In the genomic region with DNA sequence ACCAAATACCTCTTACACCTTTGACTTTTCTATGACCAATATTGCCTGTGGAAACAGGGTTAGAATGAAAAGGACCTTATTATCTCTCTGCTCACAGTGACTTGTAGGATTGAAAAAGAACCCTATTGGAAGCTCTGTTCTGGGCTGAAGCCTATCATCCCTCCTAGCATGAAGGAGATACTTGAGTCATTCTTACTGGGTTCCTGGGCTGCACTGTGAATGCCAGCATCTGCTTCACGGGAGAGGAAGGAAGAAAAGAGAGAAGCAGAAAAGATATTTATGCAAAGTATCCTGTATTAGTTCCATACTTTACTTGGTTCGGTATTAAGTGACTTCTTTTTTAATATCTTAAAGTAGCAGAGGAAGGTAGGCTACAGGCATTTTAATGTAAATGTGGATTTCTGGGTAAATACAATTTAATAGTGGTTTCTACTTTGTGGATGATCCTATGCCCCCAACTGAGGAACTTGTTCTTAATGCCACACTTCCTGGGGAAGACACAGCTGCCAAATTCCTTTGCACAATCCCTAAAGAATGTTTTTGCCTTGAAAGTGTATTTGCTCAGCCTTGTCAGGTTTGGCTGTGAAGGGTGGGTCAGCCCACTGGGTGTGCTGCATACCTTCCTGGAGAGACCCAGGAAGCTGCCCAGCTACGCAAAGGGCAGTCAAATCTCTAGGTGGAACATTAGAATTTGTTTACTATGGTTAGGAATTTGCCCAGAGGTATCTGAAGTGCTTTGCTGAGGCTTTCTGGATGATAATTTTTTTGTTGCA, we compare ENCODE assay signal across 13 cellular contexts. TPM values are rescaled to one million over a fixed set of nuclear protein-coding genes. Genes with fewer than 3 reads are reported as not detected.
DNase-seq lines count a peak whose midpoint lies in the region; ATAC-seq and TF ChIP-seq lines count a peak whose summit lies in the region.
"Had no signal": no experiment of that assay in that cellular context is flagged by ENCODE, and none has a peak within 500 bp of the region (broad histone marks: within the 10 kb centered on the region; RNA-seq: fewer than 3 reads in every experiment).

No MANE protein-coding gene starts in this region.

- DNase-seq in GM23248 (peak; percentile 54), SK-N-SH (no peak), fibroblast of mammary gland (ENCODE audit: low read depth) (peak; percentile 37), renal cortical epithelial cell (ENCODE audit: low read depth) (peak; percentile 90), NCI-H2107 (lab: John Stamatoyannopoulos, UW) (no peak), HUDEP-2 (lab: John Stamatoyannopoulos, UW; ENCODE audit: unreplicated experiment in 76 of 76) (no peak), GM10266 (ENCODE audit: extremely low spot score) (no peak)
- DNase-seq: CD4-positive, alpha-beta memory T cell; NCI-H82; stimulated activated naive CD4-positive, alpha-beta T cell treated with Interleukin-2 at 50 U/mL for 16 hours had no signal

- H3K79me2 ChIP-seq in GM23248 (ENCODE audit: insufficient read depth) (no peaks in the 10 kb centered on the region), SK-N-SH (ENCODE audit: insufficient read depth) (no peaks in the 10 kb centered on the region)

- POLR2A ChIA-PET in SK-N-SH (lab: Yijun Ruan, JAX), result no interaction called here

- no peaks in the 10 kb centered on the region for H3K9me2 ChIP-seq in GM23248 (ENCODE audit: insufficient read depth)
- no peaks in the 10 kb centered on the region for H3K9me2 ChIP-seq in SK-N-SH

- 0 out of 4 replicates have a peak, but pooled peaks of 1 of the 2 experiments have one; percentile 31 for TF ChIP-seq EP300 in SK-N-SH (IDR thresholded peaks at IDR 0.05; ENCODE audit: borderline replicate concordance in 1 of 2, low read depth in 1 of 2, low read length in 1 of 2)

- H3K9me3 ChIP-seq in GM23248 (ENCODE audit: low read depth) (no peaks in the 10 kb centered on the region), SK-N-SH (no peaks in the 10 kb centered on the region)

- TF ChIP-seq CTCF in SK-N-SH (IDR thresholded peaks at IDR 0.05) (no peak), fibroblast of mammary gland (conservative IDR thresholded peaks at IDR 0.05; ENCODE audit: control insufficient read depth, insufficient read depth, low read depth, low read length) (no peak), GM10266 (IDR thresholded peaks at IDR 0.05; ENCODE audit: control insufficient read depth, insufficient read depth, low read depth, missing control alignments) (no peak)

- 36 to 52% methylated on average over 3 of the region's 3 CpGs for WGBS in GM23248 (ENCODE audit: low coverage in 1 of 2, low lambda C conversion rate in 2 of 2, missing lambda C conversion rate in 2 of 2), 2 experiments
- 53% methylated on average over 3 of the region's 3 CpGs for WGBS in SK-N-SH (ENCODE audit: low lambda C conversion rate)

- H4K20me1 ChIP-seq in GM23248 (ENCODE audit: insufficient read depth) (no peaks in the 10 kb centered on the region), SK-N-SH (ENCODE audit: insufficient read depth) (no peaks in the 10 kb centered on the region)

- H3K9ac ChIP-seq in GM23248 (no peak overlapping the region), SK-N-SH (no peak overlapping the region)

- peaks cover 20% of the 10 kb centered on the region for H3F3A ChIP-seq in GM23248 (ENCODE audit: insufficient read depth)
- peaks cover 15% of the 10 kb centered on the region for H3F3A ChIP-seq in SK-N-SH (replicated peaks; ENCODE audit: insufficient read depth)

- no peak overlapping the region for H2AFZ ChIP-seq in GM23248
- H2AFZ ChIP-seq in SK-N-SH (ENCODE audit: low read depth), result peak overlapping the region; percentile 42; the same call in 1 of the 2 replicates

- H3K27me3 ChIP-seq in GM23248 (replicated peaks; ENCODE audit: insufficient read depth), result no peaks in the 10 kb centered on the region
- no peaks in the 10 kb centered on the region for H3K27me3 ChIP-seq in SK-N-SH (ENCODE audit: insufficient read depth)

- in situ Hi-C loops in GM23248 (cut with MboI), result no loop called here

- ATAC-seq in GM21360 (IDR thresholded peaks at IDR 0.05; ENCODE audit: unreplicated experiment), result no peak
- ATAC-seq: GM12878 had no signal

- H3K27ac ChIP-seq in GM23248 (no peak overlapping the region), SK-N-SH (ENCODE audit: low read depth in 2 of 2, low read length in 1 of 2) (peak overlapping the region in 1 of 2 experiments; percentile 46; a peak in 2 of 4 replicates)

- H3K4me1 ChIP-seq in GM23248 (ENCODE audit: insufficient read depth) (peaks cover 18% of the 10 kb centered on the region), SK-N-SH (ENCODE audit: control insufficient read depth in 1 of 2, insufficient read depth in 2 of 2, low read depth in 1 of 2, low read length in 1 of 2) (peaks cover 0 to 29% of the 10 kb centered on the region in 2 experiments; a peak in 2 of 4 replicates)

- CTCF ChIA-PET in SK-N-SH (lab: Yijun Ruan, JAX), result interaction anchor here (0.9 to 1.3 kb wide), 2 partner anchors 20 to 29 kb away, joined by 3 read pairs; no protein-coding TSS in a partner anchor

- H3K4me3 ChIP-seq in GM23248, result no peak overlapping the region
- H3K4me3 ChIP-seq in SK-N-SH (ENCODE audit: low read depth in 2 of 2, low read length in 1 of 2), result no peak overlapping the region
- H3K4me3 ChIP-seq in fibroblast of mammary gland (ENCODE audit: control insufficient read depth, low read depth, low read length), result no peak overlapping the region
- H3K4me3 ChIP-seq: GM12878 had no signal

- H3K36me3 ChIP-seq in GM23248 (ENCODE audit: low read depth) (no peaks in the 10 kb centered on the region), SK-N-SH (replicated peaks in 1 of 2; ENCODE audit: control insufficient read depth in 1 of 2, insufficient read depth in 2 of 2, low read length in 1 of 2) (no peaks in the 10 kb centered on the region)

- H3K4me2 ChIP-seq in GM23248 (ENCODE audit: unreplicated experiment), result peak overlapping the region; percentile 53
- peak overlapping the region; percentile 37 for H3K4me2 ChIP-seq in SK-N-SH

- TF ChIP-seq RAD21 in SK-N-SH (IDR thresholded peaks at IDR 0.05; ENCODE audit: low read length), result no peak

TF ChIP-seq in SK-N-SH, 30 proteins besides CTCF, POLR2A, EP300 and RAD21:
- TF ChIP-seq TEAD4 (IDR thresholded peaks at IDR 0.05; ENCODE audit: borderline replicate concordance, insufficient read depth) (no peak), EZH2phosphoT487 (IDR thresholded peaks at IDR 0.05; ENCODE audit: borderline replicate concordance, low read depth) (no peak), NRF1 (IDR thresholded peaks at IDR 0.05; ENCODE audit: low read depth, low read length) (no peak), GATA2 (CRISPR knock-in tag; IDR thresholded peaks at IDR 0.05) (no peak), POLR2AphosphoS5 (IDR thresholded peaks at IDR 0.05; ENCODE audit: low read depth, low read length) (no peak), RXRA (IDR thresholded peaks at IDR 0.05; ENCODE audit: borderline replicate concordance, low read depth) (no peak), FOXJ3 (CRISPR knock-in tag; IDR thresholded peaks at IDR 0.05) (no peak), TCF12 (IDR thresholded peaks at IDR 0.05) (peak; percentile 46; the same call in 1 of the 2 replicates), TAF1 (IDR thresholded peaks at IDR 0.05; ENCODE audit: borderline replicate concordance, low read depth, low read length) (no peak), NFIC (IDR thresholded peaks at IDR 0.05; ENCODE audit: borderline replicate concordance) (peak; percentile 51; the same call in 1 of the 2 replicates), MXI1 (IDR thresholded peaks at IDR 0.05; ENCODE audit: low read depth, low read length) (no peak)
- TF ChIP-seq, protein P1, sequence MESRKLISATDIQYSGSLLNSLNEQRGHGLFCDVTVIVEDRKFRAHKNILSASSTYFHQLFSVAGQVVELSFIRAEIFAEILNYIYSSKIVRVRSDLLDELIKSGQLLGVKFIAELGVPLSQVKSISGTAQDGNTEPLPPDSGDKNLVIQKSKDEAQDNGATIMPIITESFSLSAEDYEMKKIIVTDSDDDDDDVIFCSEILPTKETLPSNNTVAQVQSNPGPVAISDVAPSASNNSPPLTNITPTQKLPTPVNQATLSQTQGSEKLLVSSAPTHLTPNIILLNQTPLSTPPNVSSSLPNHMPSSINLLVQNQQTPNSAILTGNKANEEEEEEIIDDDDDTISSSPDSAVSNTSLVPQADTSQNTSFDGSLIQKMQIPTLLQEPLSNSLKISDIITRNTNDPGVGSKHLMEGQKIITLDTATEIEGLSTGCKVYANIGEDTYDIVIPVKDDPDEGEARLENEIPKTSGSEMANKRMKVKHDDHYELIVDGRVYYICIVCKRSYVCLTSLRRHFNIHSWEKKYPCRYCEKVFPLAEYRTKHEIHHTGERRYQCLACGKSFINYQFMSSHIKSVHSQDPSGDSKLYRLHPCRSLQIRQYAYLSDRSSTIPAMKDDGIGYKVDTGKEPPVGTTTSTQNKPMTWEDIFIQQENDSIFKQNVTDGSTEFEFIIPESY (IDR thresholded peaks at IDR 0.05; ENCODE audit: borderline replicate concordance, low read depth), result no peak
- TF ChIP-seq, protein P2, sequence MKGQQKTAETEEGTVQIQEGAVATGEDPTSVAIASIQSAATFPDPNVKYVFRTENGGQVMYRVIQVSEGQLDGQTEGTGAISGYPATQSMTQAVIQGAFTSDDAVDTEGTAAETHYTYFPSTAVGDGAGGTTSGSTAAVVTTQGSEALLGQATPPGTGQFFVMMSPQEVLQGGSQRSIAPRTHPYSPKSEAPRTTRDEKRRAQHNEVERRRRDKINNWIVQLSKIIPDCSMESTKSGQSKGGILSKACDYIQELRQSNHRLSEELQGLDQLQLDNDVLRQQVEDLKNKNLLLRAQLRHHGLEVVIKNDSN (IDR thresholded peaks at IDR 0.05; ENCODE audit: borderline replicate concordance, low read depth), result no peak
- TF ChIP-seq, protein P3, sequence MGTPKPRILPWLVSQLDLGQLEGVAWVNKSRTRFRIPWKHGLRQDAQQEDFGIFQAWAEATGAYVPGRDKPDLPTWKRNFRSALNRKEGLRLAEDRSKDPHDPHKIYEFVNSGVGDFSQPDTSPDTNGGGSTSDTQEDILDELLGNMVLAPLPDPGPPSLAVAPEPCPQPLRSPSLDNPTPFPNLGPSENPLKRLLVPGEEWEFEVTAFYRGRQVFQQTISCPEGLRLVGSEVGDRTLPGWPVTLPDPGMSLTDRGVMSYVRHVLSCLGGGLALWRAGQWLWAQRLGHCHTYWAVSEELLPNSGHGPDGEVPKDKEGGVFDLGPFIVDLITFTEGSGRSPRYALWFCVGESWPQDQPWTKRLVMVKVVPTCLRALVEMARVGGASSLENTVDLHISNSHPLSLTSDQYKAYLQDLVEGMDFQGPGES (IDR thresholded peaks at IDR 0.05; ENCODE audit: low read depth, low read length), result no peak

RNA-seq across cellular contexts. Expression of a gene that starts 13.7 kb away (rescaled TPM):
- total RNA-seq in GM23248 (2014; rRNA removed; shearing (Covaris generic)), result not detected in 2 replicates
- polyA plus RNA-seq in GM23248 (2016; fragmentation: Nextera tagmentation; extraction: Ambion mirVana), result not detected in 2 replicates
- polyA plus RNA-seq in SK-N-SH (2012; rRNA removed), result 0.02 and 0.03 TPM in 2 replicates
- 0.01 TPM in 2 replicates for polyA plus RNA-seq in SK-N-SH (2012; cell fraction: cytosol; rRNA removed)
- polyA plus RNA-seq in SK-N-SH (2012; cell fraction: nucleus; rRNA removed), result 0.01 TPM in 1 of 2 replicates, not detected in the other
- 4.6 and 255 TPM in 2 replicates for total RNA-seq in renal cortical epithelial cell
- total RNA-seq: CD4-positive, alpha-beta memory T cell; T-helper 1 cell treated with Interleukin-12 subunit alpha and Interleukin-12 subunit beta and Interleukin-4 antibody, amounts not matched to agents 30 ng/mL and 1 ng/mL, for 36 hours had no signal
- polyA plus RNA-seq: CD4-positive, alpha-beta memory T cell had no signal

Comparison
In these comparisons a context has a peak if more than half of its experiments do, and no peak if none do; other contexts are left out.
1. DNase-seq: peak in GM23248 (single experiment), fibroblast of mammary gland (single experiment) and renal cortical epithelial cell (single experiment); none in SK-N-SH (single experiment), NCI-H2107 (single experiment), HUDEP-2 (0 of 76) and GM10266 (single experiment).